In the genomic region with DNA sequence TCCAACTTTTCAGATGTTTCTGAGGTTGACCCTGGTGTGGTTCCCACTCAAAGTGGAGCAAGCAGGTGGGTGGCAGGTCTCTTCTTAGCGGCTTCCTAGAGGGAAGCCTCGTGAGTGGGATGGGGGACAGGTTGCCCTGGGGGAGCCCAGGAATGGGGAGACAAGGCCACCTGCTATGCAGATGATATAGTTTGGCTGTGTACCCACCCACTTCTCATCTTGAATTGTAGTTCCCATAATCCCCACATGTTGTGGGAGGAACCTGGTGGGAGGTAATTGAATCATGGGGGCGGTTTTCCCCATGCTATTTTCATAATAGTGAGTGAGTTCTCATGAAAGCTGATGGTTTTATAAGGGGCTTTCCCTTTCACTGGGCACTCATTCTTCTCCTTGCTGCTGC, we compare ENCODE assay signal across 16 cellular contexts.
DNase-seq lines count a peak whose midpoint lies in the region; ATAC-seq and TF ChIP-seq lines count a peak whose summit lies in the region.
"Had no signal": no experiment of that assay in that cellular context is flagged by ENCODE, and none has a peak within 500 bp of the region (broad histone marks: within the 10 kb centered on the region; RNA-seq: fewer than 3 reads in every experiment).

No MANE protein-coding gene starts in this region.

- intact Hi-C loops in heart right ventricle (cut with DNase I), result no loop called here
- intact Hi-C loops in left cardiac atrium (cut with DNase I), result no loop called here
- intact Hi-C loops in gastrocnemius medialis (cut with DNase I; ENCODE audit: low total_unique reads), result no loop called here
- intact Hi-C loops in aorta (cut with DNase I), result no loop called here

- H3K27me3 ChIP-seq in heart right ventricle (no peaks in the 10 kb centered on the region), gastrocnemius medialis (no peaks in the 10 kb centered on the region), aorta (ENCODE audit: control insufficient read depth in 1 of 2, insufficient read depth in 2 of 2, low read length in 1 of 2) (no peaks in the 10 kb centered on the region)

- H3K27ac ChIP-seq in heart right ventricle (peak overlapping the region in 9 of 10 donors; percentile 23 to 73 (median 54)), gastrocnemius medialis (peak overlapping the region; percentile 82 to 87 (median 86)), aorta (ENCODE audit: low read depth in 1 of 2, low read length in 2 of 2) (peak overlapping the region; percentile 2 to 37)
- H3K27ac ChIP-seq: PC-9 had no signal

- H3K27ac Mint-ChIP-seq in endothelial cell (ENCODE audit: unreplicated experiment), result no peak overlapping the region
- H3K27ac Mint-ChIP-seq in T-helper 2 cell treated with Interferon-gamma antibody and Interleukin-4, amounts not matched to agents 5 μg/mL and 100 μg/mL, for 36 hours, result no peak overlapping the region
- H3K27ac Mint-ChIP-seq: CD4-positive, alpha-beta memory T cell had no signal

- H3K36me3 ChIP-seq in heart right ventricle, result peaks cover 0 to 7% (median 0%) of the 10 kb centered on the region in 9 donors
- no peaks in the 10 kb centered on the region for H3K36me3 ChIP-seq in gastrocnemius medialis
- no peaks in the 10 kb centered on the region for H3K36me3 ChIP-seq in aorta (ENCODE audit: control insufficient read depth in 1 of 2, insufficient read depth in 2 of 2, low read length in 1 of 2)

- H3K4me3 ChIP-seq in heart right ventricle (no peak overlapping the region), gastrocnemius medialis (no peak overlapping the region), aorta (ENCODE audit: low read length in 2 of 2) (no peak overlapping the region)
- H3K4me3 ChIP-seq: HAP-1, PC-9 had no signal

- in situ Hi-C loops in gastrocnemius medialis (cut with MboI; ENCODE audit: low sequenced_read_pairs in 4 of 4), result no loop called here
- in situ Hi-C loops in GM13976 (cut with MboI; ENCODE audit: low sequenced_read_pairs, unreplicated experiment), result no loop called here
- in situ Hi-C loops in KBM-7 (cut with MboI; ENCODE audit: low pct_unique_long_range_greater_than_20kb, low sequenced_read_pairs), result no loop called here

- H3K9me3 Mint-ChIP-seq in endothelial cell (ENCODE audit: unreplicated experiment), result no peaks in the 10 kb centered on the region
- peaks cover 8% of the 10 kb centered on the region for H3K9me3 Mint-ChIP-seq in T-helper 2 cell treated with Interferon-gamma antibody and Interleukin-4, amounts not matched to agents 5 μg/mL and 100 μg/mL, for 36 hours

- peak overlapping the region; percentile 56 for H3K4me3 Mint-ChIP-seq in endothelial cell (ENCODE audit: unreplicated experiment)
- H3K4me3 Mint-ChIP-seq in T-helper 2 cell treated with Interferon-gamma antibody and Interleukin-4, amounts not matched to agents 5 μg/mL and 100 μg/mL, for 36 hours, result no peak overlapping the region
- H3K4me3 Mint-ChIP-seq: CD4-positive, alpha-beta memory T cell had no signal

- peaks cover 4% of the 10 kb centered on the region for H3K4me1 Mint-ChIP-seq in endothelial cell (ENCODE audit: unreplicated experiment)
- H3K4me1 Mint-ChIP-seq in T-helper 2 cell treated with Interferon-gamma antibody and Interleukin-4, amounts not matched to agents 5 μg/mL and 100 μg/mL, for 36 hours (ENCODE audit: low read depth), result no peaks in the 10 kb centered on the region
- H3K4me1 Mint-ChIP-seq: CD4-positive, alpha-beta memory T cell had no signal

- peaks cover 1% of the 10 kb centered on the region for H3K27me3 Mint-ChIP-seq in endothelial cell (ENCODE audit: unreplicated experiment)
- H3K27me3 Mint-ChIP-seq in T-helper 2 cell treated with Interferon-gamma antibody and Interleukin-4, amounts not matched to agents 5 μg/mL and 100 μg/mL, for 36 hours (ENCODE audit: low read depth), result no peaks in the 10 kb centered on the region

- H3K36me3 Mint-ChIP-seq in endothelial cell (ENCODE audit: low read depth, unreplicated experiment), result peaks cover 22% of the 10 kb centered on the region
- H3K36me3 Mint-ChIP-seq in T-helper 2 cell treated with Interferon-gamma antibody and Interleukin-4, amounts not matched to agents 5 μg/mL and 100 μg/mL, for 36 hours (ENCODE audit: low read depth), result no peaks in the 10 kb centered on the region
- H3K36me3 Mint-ChIP-seq: CD4-positive, alpha-beta memory T cell had no signal

- WGBS in heart right ventricle, 2 donors, result 88 to 94% methylated on average over 3 of the region's 3 CpGs
- 95% methylated on average over 3 of the region's 3 CpGs for WGBS in aorta, 2 donors

- H3K4me1 ChIP-seq in heart right ventricle (peaks cover 0 to 19% (median 14%) of the 10 kb centered on the region in 9 donors), gastrocnemius medialis (peaks cover 26 to 33% of the 10 kb centered on the region in 2 donors), aorta (ENCODE audit: control insufficient read depth in 1 of 2, insufficient read depth in 2 of 2, low read length in 2 of 2) (no peaks in the 10 kb centered on the region)

- DNase-seq in heart right ventricle (no peak), left cardiac atrium (no peak), endothelial cell (ENCODE audit: low spot score) (no peak), gastrocnemius medialis (no peak), aorta (no peak), GM13976 (ENCODE audit: low spot score) (no peak), KBM-7 (no peak)
- DNase-seq in T-helper 2 cell treated with Interferon-gamma antibody and Interleukin-4, amounts not matched to agents 5 μg/mL and 100 μg/mL, for 36 hours (ENCODE audit: low spot score), result no peak
- DNase-seq: CD4-positive, alpha-beta memory T cell; DND-41; NCI-H1048; NCI-H1436 treated with DMSO at 0.1 percent for 48 hours; NCI-H2081; NCI-H510A; PC-9 had no signal

- ATAC-seq in heart right ventricle (no peak), left cardiac atrium (no peak), gastrocnemius medialis (no peak), aorta (ENCODE audit: low FRiP score) (no peak)

- H3K9me3 ChIP-seq in heart right ventricle (peaks cover 0 to 14% (median 0%) of the 10 kb centered on the region in 11 donors), gastrocnemius medialis (no peaks in the 10 kb centered on the region), aorta (ENCODE audit: control insufficient read depth, low read length) (no peaks in the 10 kb centered on the region)
- H3K9me3 ChIP-seq: HAP-1 had no signal

- TF ChIP-seq CTCF in heart right ventricle (IDR thresholded peaks at IDR 0.05), result no peak
- TF ChIP-seq CTCF in endothelial cell (IDR thresholded peaks at IDR 0.05; ENCODE audit: unreplicated experiment), result no peak
- no peak for TF ChIP-seq CTCF in gastrocnemius medialis (IDR thresholded peaks at IDR 0.05 in 4 of 5, conservative IDR thresholded peaks at IDR 0.05 in 1 of 5)
- TF ChIP-seq CTCF in GM13976 (IDR thresholded peaks at IDR 0.05; ENCODE audit: borderline replicate concordance, control extremely low read depth, extremely low read depth, insufficient read depth, missing control alignments), result no peak

- no peak for TF ChIP-seq POLR2A in gastrocnemius medialis (IDR thresholded peaks at IDR 0.05)

Comparison
In these comparisons a context has a peak if more than half of its experiments do, and no peak if none do; other contexts are left out.
1. H3K27ac ChIP-seq: peak in every context shown above with its lines; median percentile 86 in gastrocnemius medialis; 54 in heart right ventricle; 20 in aorta.